Comparison of ENCODE assay signal across 26 cellular contexts in genomic region chr2:150647943-150648342, GRCh38.
"Had no signal": no experiment of that assay in that cellular context is flagged by ENCODE, and none has a peak within 500 bp of the region (broad histone marks: within the 10 kb centered on the region; RNA-seq: fewer than 3 reads in every experiment).

No MANE protein-coding gene starts in this region.

- H3K27me3 Mint-ChIP-seq: central memory CD8-positive, alpha-beta T cell; dendritic cell treated with granulocyte-macrophage colony-stimulating factor and Interleukin-4, amounts not matched to agents 40 ng/mL and 50 ng/mL, for 4 days had no signal

- DNase-seq: activated CD4-positive, alpha-beta T cell treated with anti-CD3 and anti-CD28 coated beads for 36 hours; activated CD4-positive, alpha-beta T cell treated with anti-CD3 and anti-CD28 coated beads, Interleukin-2, amount 50 U/mL, for 4 hours; activated CD4-positive, CD25-positive, alpha-beta regulatory T cell; activated naive CD4-positive, alpha-beta T cell; activated T-cell treated with anti-CD3 and anti-CD28 coated beads for 4 hours; activated T-cell treated with anti-CD3 and anti-CD28 coated beads, Interleukin-2, amount 50 U/mL, for 72 hours; left ventricle myocardium inferior; pancreas; retina; stimulated activated CD4-positive, alpha-beta T cell treated with anti-CD3 and anti-CD28 coated beads, Interleukin-12 subunit alpha, Interleukin-12 subunit beta, amount 100 ng/mL, for 4 hours; stimulated activated CD4-positive, alpha-beta T cell treated with anti-CD3 and anti-CD28 coated beads, Interleukin-4, amount 100 ng/mL, for 1 hour; stimulated activated naive CD8-positive, alpha-beta T cell treated with anti-CD3 and anti-CD28 coated beads, Interleukin-15, Interleukin-2, amounts not matched to agents 100 U/mL and 50 U/mL, for 24 hours; uterus had no signal

- H3K9me3 Mint-ChIP-seq: nephron; T-helper 2 cell treated with Interferon-gamma antibody and Interleukin-4, amounts not matched to agents 5 μg/mL and 100 μg/mL, for 36 hours had no signal

- H3K27ac ChIP-seq: breast epithelium, epithelial cell of prostate, left ventricle myocardium inferior, pancreas, prostate gland, skin epidermis, thoracic aorta, uterus had no signal

- H3K4me1 Mint-ChIP-seq: activated CD4-positive, alpha-beta T cell treated with anti-CD3 and anti-CD28 coated beads for 36 hours; central memory CD8-positive, alpha-beta T cell had no signal

- H3K9me3 ChIP-seq: breast epithelium, left ventricle myocardium inferior, pancreas, prostate gland, thoracic aorta, uterus had no signal

- H3K4me3 Mint-ChIP-seq: activated CD4-positive, alpha-beta T cell treated with anti-CD3 and anti-CD28 coated beads for 36 hours; activated T-cell treated with anti-CD3 and anti-CD28 coated beads, Interleukin-2, amount 50 U/mL, for 72 hours; central memory CD8-positive, alpha-beta T cell; dendritic cell treated with granulocyte-macrophage colony-stimulating factor and Interleukin-4, amounts not matched to agents 40 ng/mL and 50 ng/mL, for 4 days; nephron; T-helper 2 cell treated with Interferon-gamma antibody and Interleukin-4, amounts not matched to agents 5 μg/mL and 100 μg/mL, for 36 hours; type B pancreatic cell had no signal

- H3K27me3 ChIP-seq: breast epithelium, uterus had no signal

- H3K27ac Mint-ChIP-seq: activated CD4-positive, alpha-beta T cell treated with anti-CD3 and anti-CD28 coated beads for 36 hours; activated naive CD4-positive, alpha-beta T cell treated with anti-CD3 and anti-CD28 coated beads, Interleukin-2, amount 50 U/mL, for 72 hours; activated T-cell treated with anti-CD3 and anti-CD28 coated beads, Interleukin-2, amount 50 U/mL, for 72 hours; dendritic cell treated with granulocyte-macrophage colony-stimulating factor and Interleukin-4, amounts not matched to agents 40 ng/mL and 50 ng/mL, for 4 days; nephron; T-helper 2 cell treated with Interferon-gamma antibody and Interleukin-4, amounts not matched to agents 5 μg/mL and 100 μg/mL, for 36 hours; type B pancreatic cell had no signal

- H3K4me3 ChIP-seq: breast epithelium, left ventricle myocardium inferior, lung, pancreas, prostate gland, skin epidermis, thoracic aorta, uterus had no signal

- ATAC-seq: activated CD4-positive, alpha-beta T cell treated with anti-CD3 and anti-CD28 coated beads for 36 hours; activated naive CD4-positive, alpha-beta T cell treated with anti-CD3 and anti-CD28 coated beads, Interleukin-2, amount 50 U/mL, for 72 hours; activated T-cell treated with anti-CD3 and anti-CD28 coated beads, Interleukin-2, amount 50 U/mL, for 72 hours; pancreas; sciatic nerve; stimulated activated naive CD8-positive, alpha-beta T cell treated with anti-CD3 and anti-CD28 coated beads, Interleukin-15, Interleukin-2, amounts not matched to agents 100 U/mL and 50 U/mL, for 24 hours had no signal

- H3K4me1 ChIP-seq: breast epithelium, pancreas, prostate gland, uterus had no signal

- H3K36me3 ChIP-seq: breast epithelium, left ventricle myocardium inferior, pancreas, prostate gland, thoracic aorta, uterus had no signal

- H3K36me3 Mint-ChIP-seq: activated naive CD4-positive, alpha-beta T cell treated with anti-CD3 and anti-CD28 coated beads, Interleukin-2, amount 50 U/mL, for 72 hours; type B pancreatic cell had no signal
